8 cellular contexts compared by ENCODE assay signal in genomic region chr10:75294866-75295692, GRCh38.
A peak's percentile ranks its signal among the peaks of the same experiment; 100 is the strongest.
DNase-seq lines count a peak whose midpoint lies in the region; ATAC-seq and TF ChIP-seq lines count a peak whose summit lies in the region.

No MANE protein-coding gene starts in this region.

- ATAC-seq in HG02610 (IDR thresholded peaks at IDR 0.05; ENCODE audit: unreplicated experiment) (peak; percentile 78), GM18870 (IDR thresholded peaks at IDR 0.05; ENCODE audit: unreplicated experiment) (no peak)

- H3K4me3 ChIP-seq in WI38 (ENCODE audit: low read depth, low read length) (peak overlapping the region; percentile 60), skin epidermis (peak overlapping the region; percentile 44 to 64 (median 49))

- in situ Hi-C loops in T47D (cut with HindIII; ENCODE audit: low pct_unique_long_range_greater_than_20kb, low sequenced_read_pairs), result no loop called here

- peak; percentile 84 for DNase-seq in GM03348 (ENCODE audit: low spot score)
- DNase-seq in NCI-H1694 (lab: John Stamatoyannopoulos, UW), result peak; percentile 62
- peak; percentile 66 to 84 for DNase-seq in T47D (ENCODE audit: low read depth in 1 of 2, low spot score in 1 of 2)
- DNase-seq in iPS-NIHi7 (ENCODE audit: extremely low spot score), result peak; percentile 71

- TF ChIP-seq CTCF in WI38 (IDR thresholded peaks at IDR 0.05; ENCODE audit: low read depth, low read length), result no peak

- peak overlapping the region; percentile 65 to 99 (median 91) for H3K27ac ChIP-seq in skin epidermis
